In genomic region chr6:31396422-31397152, GRCh38 we compare ENCODE assay signal across 8 cellular contexts. TPM values are rescaled to one million over a fixed set of nuclear protein-coding genes. Genes with fewer than 3 reads are reported as not detected.
DNase-seq lines count a peak whose midpoint lies in the region; ATAC-seq and TF ChIP-seq lines count a peak whose summit lies in the region.

No MANE protein-coding gene starts in this region.

- peaks cover 0 to 26% (median 12%) of the 10 kb centered on the region in 4 donors for H3K4me1 ChIP-seq in tibial artery

- peak in 1 of 3 donors; percentile 79 for TF ChIP-seq CTCF in omental fat pad (IDR thresholded peaks at IDR 0.05)
- TF ChIP-seq CTCF in tibial artery (IDR thresholded peaks at IDR 0.05): peak; percentile 79 to 90

- H3K9me3 ChIP-seq in tibial artery: no peaks in the 10 kb centered on the region

- DNase-seq in G401 (ENCODE audit: low spot score): peak; percentile 88
- DNase-seq in KG1 (lab: John Stamatoyannopoulos, UW): peak; percentile 59
- DNase-seq in SHP77 treated with DMSO at 0.1 percent for 48 hours (lab: John Stamatoyannopoulos, UW): peak; percentile 11
- DNase-seq in activated T-helper 9 cell treated with anti-CD3 and anti-CD28 coated beads, Interleukin-2, amount 50 U/mL, for 16 hours (ENCODE audit: low read depth): peak; percentile 75
- peak; percentile 60 for DNase-seq in foreskin melanocyte
- peak; percentile 90 for DNase-seq in omental fat pad (ENCODE audit: low spot score)
- DNase-seq in tibial artery: peak; percentile 79 to 89

- intact Hi-C loops in tibial artery (cut with DNase I; ENCODE audit: low total_unique reads): loop anchor here (2.0 kb wide), 1 partner anchor 46 kb away; no protein-coding TSS in a partner anchor

- ATAC-seq in omental fat pad (ENCODE audit: low FRiP score) (no peak), HG03135 (IDR thresholded peaks at IDR 0.05; ENCODE audit: unreplicated experiment) (no peak)

- in situ Hi-C loops in G401 (cut with HindIII; ENCODE audit: low sequenced_read_pairs): no loop called here

- no peak overlapping the region for H3K4me3 ChIP-seq in tibial artery

- H3K27me3 ChIP-seq in tibial artery: no peaks in the 10 kb centered on the region

- H3K27ac ChIP-seq in tibial artery: no peak overlapping the region

- H3K36me3 ChIP-seq in tibial artery: peaks cover 0 to 18% (median 0%) of the 10 kb centered on the region in 3 donors

RNA-seq across cellular contexts. Expression of gene MICA, which starts 6.8 kb away (rescaled TPM):
- total RNA-seq in G401 (2014; rRNA removed; shearing (Covaris generic)): 40.3 and 44.1 TPM in 2 replicates
- total RNA-seq in omental fat pad: 10 to 100 TPM; 13.7 to 18.0 (median 16.6) TPM

RNA-seq across cellular contexts. Expression of gene HLA-B, which starts 39.6 kb away (rescaled TPM):
- total RNA-seq in G401 (2014; rRNA removed; shearing (Covaris generic)): 9.0 and 25.4 TPM in 2 replicates
- total RNA-seq in omental fat pad: 1,000 to 10,000 TPM in 2 of 4 donors, 100 to 1,000 TPM in 2; 719 to 1,698 (median 1,160) TPM

Comparison
In these comparisons a context has a peak if more than half of its experiments do, and no peak if none do; other contexts are left out.
1. DNase-seq: peak in every context shown above with its lines; median percentile 90 in omental fat pad; 88 in G401; 84 in tibial artery; 75 in activated T-helper 9 cell treated with anti-CD3 and anti-CD28 coated beads, Interleukin-2, amount 50 U/mL, for 16 hours; 60 in foreskin melanocyte; 59 in KG1; 11 in SHP77 treated with DMSO at 0.1 percent for 48 hours.
2. RNA of gene HLA-B, which starts 39.6 kb away (total RNA-seq): 719 to 1,698 TPM in omental fat pad; 9.0 to 25.4 TPM in G401; every median in the first group is over 10 times any median in the second.